In genomic region chr17:8152112-8152775, GRCh38 we compare ENCODE assay signal across 1 cellular context.
TF ChIP-seq lines count a peak whose summit lies in the region.

Gene PER1 (minus strand): TSS chr17:8152404. CDS start chr17:8150706, 1,698 bp downstream.

TF ChIP-seq in SK-N-SH treated with all-trans-retinoic acid at 6 μM for 48 hours, 23 proteins besides CTCF, POLR2A, EP300 and RAD21 (continued from another document):
- TF ChIP-seq CSRNP3 (CRISPR knock-in tag; IDR thresholded peaks at IDR 0.05) (no peak), ZNF70 (CRISPR knock-in tag; IDR thresholded peaks at IDR 0.05) (no peak), ZFP30 (CRISPR knock-in tag; IDR thresholded peaks at IDR 0.05) (no peak), ISL1 (CRISPR knock-in tag; IDR thresholded peaks at IDR 0.05) (no peak), ZNF565 (CRISPR knock-in tag; conservative IDR thresholded peaks at IDR 0.05; ENCODE audit: low read depth) (no peak), TCF4 (CRISPR knock-in tag; IDR thresholded peaks at IDR 0.05; ENCODE audit: borderline replicate concordance) (no peak), ZFP3 (CRISPR knock-in tag; IDR thresholded peaks at IDR 0.05) (no peak), ESRRG (CRISPR knock-in tag; IDR thresholded peaks at IDR 0.05) (no peak)
TF ChIP-seq in SK-N-SH treated with all-trans-retinoic acid at 6 μM for 48 hours: peak in this region for 5.
